In genomic region chr2:55013936-55014335, GRCh38 we compare ENCODE assay signal across 11 cellular contexts. TPM values are rescaled to one million over a fixed set of nuclear protein-coding genes. Genes with fewer than 3 reads are reported as not detected.
DNase-seq lines count a peak whose midpoint lies in the region; TF ChIP-seq lines count a peak whose summit lies in the region.
"Had no signal": no experiment of that assay in that cellular context is flagged by ENCODE, and none has a peak within 500 bp of the region (broad histone marks: within the 10 kb centered on the region; RNA-seq: fewer than 3 reads in every experiment).

No MANE protein-coding gene starts in this region.

- no peak for TF ChIP-seq POLR2A in prostate gland (IDR thresholded peaks at IDR 0.05)

- no peaks in the 10 kb centered on the region for H3K36me3 ChIP-seq in GM06990 (ENCODE audit: control insufficient read depth, insufficient read depth, low read length)
- no peaks in the 10 kb centered on the region for H3K36me3 ChIP-seq in prostate gland
- no peaks in the 10 kb centered on the region for H3K36me3 ChIP-seq in tibial artery
- H3K36me3 ChIP-seq: spleen had no signal

- H3K36me3 Mint-ChIP-seq in chondrocyte (ENCODE audit: low read depth): peaks cover 2% of the 10 kb centered on the region

- DNase-seq in GM06990 (ENCODE audit: extremely low read depth, insufficient read length) (no peak), MV-4-11 (lab: John Stamatoyannopoulos, UW) (peak; percentile 7), chondrocyte (ENCODE audit: low spot score) (no peak), prostate gland (ENCODE audit: low spot score) (no peak), UCSD-AML1 (lab: John Stamatoyannopoulos, UW; ENCODE audit: unreplicated experiment) (no peak), HCEC 1CT (no peak), tibial artery (no peak)
- DNase-seq: activated CD4-positive, alpha-beta memory T cell treated with anti-CD3 and anti-CD28 coated beads, Interleukin-2, amount 10 ng/mL, durations not matched to agents 7 days and 5 days; effector CD4-positive, alpha-beta T cell; spleen had no signal

- peaks cover 86% of the 10 kb centered on the region for H3K4me1 Mint-ChIP-seq in chondrocyte (ENCODE audit: low read depth)

- no peaks in the 10 kb centered on the region for H3K9me3 Mint-ChIP-seq in chondrocyte (ENCODE audit: low read depth)
- H3K9me3 Mint-ChIP-seq: activated CD4-positive, alpha-beta memory T cell treated with anti-CD3 and anti-CD28 coated beads, Interleukin-2, amount 10 ng/mL, durations not matched to agents 7 days and 5 days; activated naive CD4-positive, alpha-beta T cell treated with anti-CD3 and anti-CD28 coated beads, Interleukin-2, amount 50 U/mL, for 24 hours had no signal

- no peak overlapping the region for H3K4me3 Mint-ChIP-seq in chondrocyte (ENCODE audit: unreplicated experiment)
- H3K4me3 Mint-ChIP-seq: activated CD4-positive, alpha-beta memory T cell treated with anti-CD3 and anti-CD28 coated beads, Interleukin-2, amount 10 ng/mL, durations not matched to agents 7 days and 5 days; activated naive CD4-positive, alpha-beta T cell treated with anti-CD3 and anti-CD28 coated beads, Interleukin-2, amount 50 U/mL, for 24 hours had no signal

- H3K27ac ChIP-seq in prostate gland: peak overlapping the region; percentile 51 to 70
- H3K27ac ChIP-seq in tibial artery: no peak overlapping the region
- H3K27ac ChIP-seq: spleen had no signal

- H3K4me1 ChIP-seq in prostate gland (replicated peaks) (peaks cover 24% of the 10 kb centered on the region), tibial artery (peaks cover 0 to 87% (median 33%) of the 10 kb centered on the region in 4 donors)

- intact Hi-C loops in prostate gland (cut with DNase I): loop anchor here (2.0 kb wide), 1 partner anchor 35 kb away; no protein-coding TSS in a partner anchor
- intact Hi-C loops in tibial artery (cut with DNase I; ENCODE audit: low total_unique reads): loop anchor here (2.0 kb wide), 1 partner anchor 37 kb away; the partner anchor contains the start of gene RTN4

- peak overlapping the region; percentile 63 for H3K27ac Mint-ChIP-seq in chondrocyte (ENCODE audit: unreplicated experiment)
- H3K27ac Mint-ChIP-seq: activated CD4-positive, alpha-beta memory T cell treated with anti-CD3 and anti-CD28 coated beads, Interleukin-2, amount 10 ng/mL, durations not matched to agents 7 days and 5 days had no signal

- H3K4me3 ChIP-seq in GM06990 (replicated peaks; ENCODE audit: low read depth, low read length): no peak overlapping the region
- no peak overlapping the region for H3K4me3 ChIP-seq in prostate gland
- H3K4me3 ChIP-seq in tibial artery: no peak overlapping the region
- H3K4me3 ChIP-seq: spleen had no signal

- H3K9me3 ChIP-seq in prostate gland (no peaks in the 10 kb centered on the region), tibial artery (no peaks in the 10 kb centered on the region)
- H3K9me3 ChIP-seq: spleen had no signal

- 28% methylated on average over 1 of the region's 1 CpG for WGBS in prostate gland

- H3K27me3 ChIP-seq in GM06990 (replicated peaks; ENCODE audit: control insufficient read depth, insufficient read depth, low read length) (no peaks in the 10 kb centered on the region), prostate gland (replicated peaks; ENCODE audit: insufficient read depth) (no peaks in the 10 kb centered on the region), tibial artery (no peaks in the 10 kb centered on the region)
- H3K27me3 ChIP-seq: spleen had no signal

- H3K27me3 Mint-ChIP-seq in chondrocyte (ENCODE audit: low read depth): no peaks in the 10 kb centered on the region
- H3K27me3 Mint-ChIP-seq: activated CD4-positive, alpha-beta memory T cell treated with anti-CD3 and anti-CD28 coated beads, Interleukin-2, amount 10 ng/mL, durations not matched to agents 7 days and 5 days; activated naive CD4-positive, alpha-beta T cell treated with anti-CD3 and anti-CD28 coated beads, Interleukin-2, amount 50 U/mL, for 24 hours had no signal

- peak; percentile 16 for TF ChIP-seq CTCF in GM06990 (IDR thresholded peaks at IDR 0.05; ENCODE audit: insufficient read depth, low read length, poor library complexity, severe bottlenecking)
- peak; percentile 70 for TF ChIP-seq CTCF in chondrocyte (IDR thresholded peaks at IDR 0.05)
- peak in 3 of 4 experiments; percentile 10 to 42 (median 31) for TF ChIP-seq CTCF in prostate gland (IDR thresholded peaks at IDR 0.05)
- TF ChIP-seq CTCF in tibial artery (IDR thresholded peaks at IDR 0.05): no peak

RNA-seq across cellular contexts. Expression of gene RTN4, which starts 36.3 kb away (rescaled TPM):
- total RNA-seq in chondrocyte: 560 to 819 TPM (median 766 TPM) in 3 replicates
- total RNA-seq in prostate gland: 100 to 1,000 TPM; 190 to 249 TPM

Comparison
In these comparisons a context has a peak if more than half of its experiments do, and no peak if none do; other contexts are left out.
1. CTCF ChIP-seq: peak in GM06990 (single experiment), chondrocyte (single experiment) and prostate gland (3 of 4); none in tibial artery (0 of 2).
2. H3K27ac ChIP-seq: peak in prostate gland (2 of 2); none in tibial artery (0 of 2).